ENCODE assay signal across 15 cellular contexts in the genomic region with DNA sequence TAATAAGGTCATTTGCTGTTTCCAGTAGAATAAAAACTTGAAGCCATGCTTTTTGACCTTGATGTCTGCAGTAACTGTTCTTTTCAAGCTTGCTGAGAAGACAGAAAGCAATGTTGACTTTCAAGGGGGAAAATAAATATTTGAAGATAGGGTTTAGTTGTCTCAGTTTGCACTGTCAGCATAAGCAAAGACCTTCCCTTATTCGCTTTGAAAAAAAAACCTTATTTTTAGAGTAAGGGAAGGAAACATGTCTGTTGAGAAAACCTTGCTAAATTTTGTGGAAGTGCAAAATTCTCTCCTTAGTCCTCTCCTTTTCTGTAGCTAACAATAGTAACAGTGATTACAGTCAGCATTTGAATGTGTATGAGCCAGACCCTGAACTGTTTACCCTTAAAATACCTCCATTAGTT. TPM values are rescaled to one million over a fixed set of nuclear protein-coding genes. Genes with fewer than 3 reads are reported as not detected.
DNase-seq lines count a peak whose midpoint lies in the region; ATAC-seq and TF ChIP-seq lines count a peak whose summit lies in the region.
"Had no signal": no experiment of that assay in that cellular context is flagged by ENCODE, and none has a peak within 500 bp of the region (broad histone marks: within the 10 kb centered on the region; RNA-seq: fewer than 3 reads in every experiment).

No MANE protein-coding gene starts in this region.

- 21 to 25% methylated on average over 1 of the region's 1 CpG for WGBS in body of pancreas, 2 donors

- H3K4me3 ChIP-seq in neutrophil (ENCODE audit: low read depth in 1 of 2, low read length in 1 of 2) (peak overlapping the region; percentile 27 to 37), body of pancreas (no peak overlapping the region)
- H3K4me3 ChIP-seq: adrenal gland had no signal

- DNase-seq in GDM1 (lab: John Stamatoyannopoulos, UW), result peak; percentile 32
- peak; percentile 14 for DNase-seq in NCI-H69 (lab: John Stamatoyannopoulos, UW)
- DNase-seq in chondrocyte (ENCODE audit: low spot score), result no peak
- no peak for DNase-seq in body of pancreas
- DNase-seq in NCI-H2029 treated with DMSO at 0.1 percent for 48 hours (lab: John Stamatoyannopoulos, UW), result no peak
- no peak for DNase-seq in NCI-H2081 treated with DMSO at 0.1 percent for 48 hours (lab: John Stamatoyannopoulos, UW)
- DNase-seq: activated CD4-positive, alpha-beta T cell treated with anti-CD3 and anti-CD28 coated beads, Interleukin-2, amount 50 U/mL, for 1 hour; activated T-cell treated with anti-CD3 and anti-CD28 coated beads, Interleukin-2, amount 50 U/mL, for 4 hours; adrenal gland; CD8-positive, alpha-beta T cell; GOT3; stimulated activated CD4-positive, alpha-beta T cell treated with anti-CD3 and anti-CD28 coated beads, Interleukin-2, amount 100 ng/mL, for 48 hours; stimulated activated naive B cell treated with anti-CD40 and anti-IgM and Interleukin-4, amounts not matched to agents 10 μg/mL and 1 μg/mL and 100 μg/mL, for 72 hours; T-helper 1 cell had no signal

- peaks cover 7% of the 10 kb centered on the region for H3K36me3 ChIP-seq in neutrophil
- H3K36me3 ChIP-seq in body of pancreas (replicated peaks in 1 of 2; ENCODE audit: insufficient read depth in 1 of 2, low read depth in 2 of 2), result no peaks in the 10 kb centered on the region
- H3K36me3 ChIP-seq: adrenal gland had no signal

- H3K27ac Mint-ChIP-seq in chondrocyte (ENCODE audit: unreplicated experiment), result peak overlapping the region; percentile 18

- no peaks in the 10 kb centered on the region for H3K36me3 Mint-ChIP-seq in chondrocyte (ENCODE audit: low read depth)
- H3K36me3 Mint-ChIP-seq: CD8-positive, alpha-beta T cell had no signal

- peaks cover 66% of the 10 kb centered on the region for H3K4me1 Mint-ChIP-seq in chondrocyte (ENCODE audit: low read depth)

- H3K9me3 ChIP-seq in neutrophil (no peaks in the 10 kb centered on the region), body of pancreas (no peaks in the 10 kb centered on the region)
- H3K9me3 ChIP-seq: adrenal gland had no signal

- intact Hi-C loops in body of pancreas (cut with DNase I), result no loop called here

- no peaks in the 10 kb centered on the region for H3K9me3 Mint-ChIP-seq in chondrocyte (ENCODE audit: low read depth)
- H3K9me3 Mint-ChIP-seq: activated T-cell treated with anti-CD3 and anti-CD28 coated beads, Interleukin-2, amount 50 U/mL, for 4 hours; CD8-positive, alpha-beta T cell had no signal

- no peak for ATAC-seq in body of pancreas
- ATAC-seq: activated T-cell treated with anti-CD3 and anti-CD28 coated beads, Interleukin-2, amount 50 U/mL, for 4 hours; CD8-positive, alpha-beta T cell; stimulated activated naive B cell treated with anti-CD40 and anti-IgM and Interleukin-4, amounts not matched to agents 10 μg/mL and 1 μg/mL and 100 μg/mL, for 72 hours had no signal

- no peaks in the 10 kb centered on the region for H3K27me3 ChIP-seq in neutrophil
- H3K27me3 ChIP-seq in body of pancreas, result no peaks in the 10 kb centered on the region
- H3K27me3 ChIP-seq: adrenal gland had no signal

- H3K27me3 Mint-ChIP-seq in chondrocyte (ENCODE audit: low read depth), result no peaks in the 10 kb centered on the region
- H3K27me3 Mint-ChIP-seq: stimulated activated naive B cell treated with anti-CD40 and anti-IgM and Interleukin-4, amounts not matched to agents 10 μg/mL and 1 μg/mL and 100 μg/mL, for 72 hours had no signal

- no peak for TF ChIP-seq POLR2A in body of pancreas (IDR thresholded peaks at IDR 0.05)

- H3K27ac ChIP-seq in neutrophil (peak overlapping the region; percentile 77), body of pancreas (peak overlapping the region in 1 of 4 donors; percentile 42)
- H3K27ac ChIP-seq: adrenal gland had no signal

- TF ChIP-seq CTCF in chondrocyte (IDR thresholded peaks at IDR 0.05) (no peak), neutrophil (IDR thresholded peaks at IDR 0.05) (no peak), body of pancreas (IDR thresholded peaks at IDR 0.05) (no peak)

- no peak overlapping the region for H3K4me3 Mint-ChIP-seq in chondrocyte (ENCODE audit: unreplicated experiment)
- H3K4me3 Mint-ChIP-seq: activated T-cell treated with anti-CD3 and anti-CD28 coated beads, Interleukin-2, amount 50 U/mL, for 4 hours had no signal

- peaks cover 75 to 82% of the 10 kb centered on the region in 2 experiments for H3K4me1 ChIP-seq in neutrophil (ENCODE audit: control insufficient read depth in 1 of 2, insufficient read depth in 1 of 2, low read depth in 1 of 2, low read length in 1 of 2)
- H3K4me1 ChIP-seq in body of pancreas, result peaks cover 68% of the 10 kb centered on the region

RNA-seq across cellular contexts. Expression of a gene that starts 43.1 kb away (rescaled TPM):
- total RNA-seq in chondrocyte, result 98.2 to 122 TPM (median 121 TPM) in 3 replicates
- 10 to 100 TPM; 22.1 to 25.1 TPM for total RNA-seq in body of pancreas

Comparison
In these comparisons a context has a peak if more than half of its experiments do, and no peak if none do; other contexts are left out.
1. DNase-seq: peak in GDM1 (single experiment) and NCI-H69 (single experiment); none in chondrocyte (single experiment), body of pancreas (0 of 4), NCI-H2029 treated with DMSO at 0.1 percent for 48 hours (single experiment) and NCI-H2081 treated with DMSO at 0.1 percent for 48 hours (single experiment).
2. H3K4me3 ChIP-seq: peak in neutrophil (2 of 2); none in body of pancreas (0 of 2).